8 cellular contexts compared by ENCODE assay signal in genomic region chr21:39313457-39314154, GRCh38. TPM values are rescaled to one million over a fixed set of nuclear protein-coding genes. Genes with fewer than 3 reads are reported as not detected.
DNase-seq lines count a peak whose midpoint lies in the region; ATAC-seq and TF ChIP-seq lines count a peak whose summit lies in the region.

BRWD1 (minus strand) TSS chr21:39313632; CDS start chr21:39313491, 141 bp downstream.

- peak within 1 kb of the TSS; percentile 85 to 98 (median 92) for H3K4me3 Mint-ChIP-seq in CD8-positive, alpha-beta memory T cell

- H3K36me3 Mint-ChIP-seq in CD8-positive, alpha-beta memory T cell, result peaks cover 0 to 36% (median 5%) of the 10 kb centered on the region in 3 donors

- peaks cover 12% of the 10 kb centered on the region for H3K36me3 ChIP-seq in CD8-positive, alpha-beta memory T cell (ENCODE audit: insufficient read depth, low read length)
- peaks cover 33% of the 10 kb centered on the region for H3K36me3 ChIP-seq in OCI-LY1 (ENCODE audit: insufficient read depth, low read length)

- peaks cover 34% of the 10 kb centered on the region for H3K79me2 ChIP-seq in OCI-LY1 (ENCODE audit: insufficient read depth, low read length)

- no peaks in the 10 kb centered on the region for H4K20me1 ChIP-seq in OCI-LY1 (ENCODE audit: insufficient read depth, low read length)

- peaks cover 33 to 50% (median 45%) of the 10 kb centered on the region in 3 donors for H3K4me1 Mint-ChIP-seq in CD8-positive, alpha-beta memory T cell

- H3K4me2 ChIP-seq in OCI-LY1 (ENCODE audit: low read length), result peak within 1 kb of the TSS; percentile 97

- H3K4me1 ChIP-seq in CD8-positive, alpha-beta memory T cell (ENCODE audit: insufficient read depth, low read length), result peaks cover 19% of the 10 kb centered on the region
- peaks cover 57% of the 10 kb centered on the region for H3K4me1 ChIP-seq in OCI-LY1 (ENCODE audit: insufficient read depth, low read length, severe bottlenecking)

- H3K9me3 Mint-ChIP-seq in CD8-positive, alpha-beta memory T cell, result peaks cover 0 to 2% (median 0%) of the 10 kb centered on the region in 5 donors

- H3K9ac ChIP-seq in OCI-LY1 (ENCODE audit: low read length), result peak within 1 kb of the TSS; percentile 91

- peak; percentile 50 for ATAC-seq in GM19452 (IDR thresholded peaks at IDR 0.05; ENCODE audit: unreplicated experiment)

- peak within 1 kb of the TSS; percentile 71 for H3K4me3 ChIP-seq in CD8-positive, alpha-beta memory T cell (ENCODE audit: low read length)
- peak within 1 kb of the TSS; percentile 83 for H3K4me3 ChIP-seq in OCI-LY1 (ENCODE audit: low read depth, low read length, poor library complexity, severe bottlenecking)

- peak within 1 kb of the TSS; percentile 78 for H3K27ac ChIP-seq in CD8-positive, alpha-beta memory T cell (ENCODE audit: low read depth, low read length)
- peak within 1 kb of the TSS; percentile 95 for H3K27ac ChIP-seq in OCI-LY1 (ENCODE audit: low read depth, low read length, poor library complexity, severe bottlenecking)
- H3K27ac ChIP-seq in epithelial cell of prostate, result peak within 1 kb of the TSS; percentile 93

- CTCF ChIA-PET in CD8-positive, alpha-beta memory T cell (lab: Charles Lee), result interaction anchor here (1.0 to 3.8 kb wide), 3 partner anchors 34 to 76 kb away, joined by 3 to 30 read pairs (median 11); partner anchors contain the start of gene HMGN1

- no peaks in the 10 kb centered on the region for H3K27me3 ChIP-seq in CD8-positive, alpha-beta memory T cell (ENCODE audit: insufficient read depth, low read length, poor library complexity, severe bottlenecking)
- no peaks in the 10 kb centered on the region for H3K27me3 ChIP-seq in OCI-LY1 (ENCODE audit: insufficient read depth, low read length)

- H3K27me3 Mint-ChIP-seq in CD8-positive, alpha-beta memory T cell, result peaks cover 0 to 5% of the 10 kb centered on the region in 2 donors

- peak; percentile 70 to 87 (median 83) for DNase-seq in CD8-positive, alpha-beta memory T cell
- DNase-seq in HS-5 (ENCODE audit: low read depth) (peak; percentile 67), activated T-cell treated with anti-CD3 and anti-CD28 coated beads for 1 hour (ENCODE audit: low read depth) (peak; percentile 69), epithelial cell of prostate (ENCODE audit: low read depth, low spot score) (peak; percentile 41), mucosa of gallbladder (ENCODE audit: low spot score) (peak; percentile 75)
- peak; percentile 46 to 61 for DNase-seq in stimulated activated CD8-positive, alpha-beta memory T cell treated with anti-CD3 and anti-CD28 coated beads, Interleukin-4, amount 100 ng/mL, for 4 hours (ENCODE audit: low read depth in 2 of 2, low spot score in 1 of 2)

- H3K9me2 ChIP-seq in OCI-LY1 (ENCODE audit: low read depth, low read length), result no peaks in the 10 kb centered on the region

- H3K9me3 ChIP-seq in CD8-positive, alpha-beta memory T cell (ENCODE audit: low read length), result no peaks in the 10 kb centered on the region
- no peaks in the 10 kb centered on the region for H3K9me3 ChIP-seq in OCI-LY1 (ENCODE audit: low read length)

- no peak within 1 kb of the TSS for H2AFZ ChIP-seq in OCI-LY1 (ENCODE audit: low read length)

- POLR2A ChIA-PET in CD8-positive, alpha-beta memory T cell (lab: Charles Lee), result interaction anchor here (0.7 to 5.0 kb wide), 7 partner anchors 16 to 1750 kb away, joined by 4 to 88 read pairs (median 7); partner anchors contain the start of genes HMGN1 and PSMG1

- peak; percentile 28; the same call in 1 of the 2 replicates for TF ChIP-seq CTCF in OCI-LY1 (IDR thresholded peaks at IDR 0.05; ENCODE audit: low read length)

- H3K27ac Mint-ChIP-seq in CD8-positive, alpha-beta memory T cell, result peak within 1 kb of the TSS; percentile 87 to 98 (median 94)

- peaks cover 21% of the 10 kb centered on the region for H3F3A ChIP-seq in OCI-LY1 (ENCODE audit: insufficient read depth, low read length)

RNA-seq across cellular contexts. Expression of gene BRWD1, which starts in this region (rescaled TPM):
- total RNA-seq in CD8-positive, alpha-beta memory T cell, result 10 to 100 TPM; 23.5 to 25.8 TPM
- 37.3 TPM for polyA plus RNA-seq in CD8-positive, alpha-beta memory T cell
- 41.0 TPM for total RNA-seq in mucosa of gallbladder

Comparison
In these comparisons a context has a peak if more than half of its experiments do, and no peak if none do; other contexts are left out.
1. Peak in every context shown above with its lines: DNase-seq, ATAC-seq, H3K4me3 ChIP-seq and H3K27ac ChIP-seq.